In genomic region chr20:38766071-38766470, GRCh38 we compare ENCODE assay signal across 17 cellular contexts. TPM values are rescaled to one million over a fixed set of nuclear protein-coding genes. Genes with fewer than 3 reads are reported as not detected.
"Had no signal": no experiment of that assay in that cellular context is flagged by ENCODE, and none has a peak within 500 bp of the region (broad histone marks: within the 10 kb centered on the region; RNA-seq: fewer than 3 reads in every experiment).

No MANE protein-coding gene starts in this region.

- H3K27me3 ChIP-seq: esophagus squamous epithelium, heart left ventricle had no signal

- H3K27ac ChIP-seq: esophagus squamous epithelium, heart left ventricle, psoas muscle had no signal

- H3K9me3 ChIP-seq: esophagus squamous epithelium, heart left ventricle, psoas muscle had no signal

- H3K4me1 ChIP-seq: psoas muscle had no signal

- H3K4me3 ChIP-seq: esophagus squamous epithelium, heart left ventricle, psoas muscle had no signal

- DNase-seq: activated gamma-delta T cell treated with Interleukin-2 at 50 U/mL for 16 hours; activated naive CD8-positive, alpha-beta T cell treated with anti-CD3 and anti-CD28 coated beads, Interleukin-2, amount 10 ng/mL, durations not matched to agents 7 days and 5 days; activated T-cell treated with anti-CD3 and anti-CD28 coated beads, Interleukin-2, amount 50 U/mL, for 1 hour; esophagus squamous epithelium; heart left ventricle; mesendoderm; nephron progenitor cell; psoas muscle; stimulated activated naive CD4-positive, alpha-beta T cell had no signal

- FAIRE-seq: endometrium, frontal cortex had no signal

RNA-seq across cellular contexts. Expression of gene SLC32A1, which starts 41.8 kb away (rescaled TPM):
- total RNA-seq: activated naive CD8-positive, alpha-beta T cell treated with anti-CD3 and anti-CD28 coated beads, Interleukin-2, amount 10 ng/mL, durations not matched to agents 7 days and 5 days; esophagus squamous epithelium; heart left ventricle; kidney epithelial cell; liver; omental fat pad; psoas muscle; sciatic nerve; T-helper 2 cell treated with Interferon-gamma antibody and Interleukin-4, amounts not matched to agents 100 ng/mL and 5 ng/mL, for 36 hours; ureter had no signal
- polyA plus RNA-seq: heart left ventricle, liver, psoas muscle had no signal
